8 cellular contexts compared by ENCODE assay signal in genomic region chr16:19520861-19521331, GRCh38. TPM values are rescaled to one million over a fixed set of nuclear protein-coding genes. Genes with fewer than 3 reads are reported as not detected.
A peak's percentile ranks its signal among the peaks of the same experiment; 100 is the strongest.
DNase-seq lines count a peak whose midpoint lies in the region; ATAC-seq and TF ChIP-seq lines count a peak whose summit lies in the region.

No MANE protein-coding gene starts in this region.

- H3K4me3 Mint-ChIP-seq in IgD-negative memory B cell: peak overlapping the region; percentile 96 to 98 (median 98)
- peak overlapping the region; percentile 100 for H3K4me3 Mint-ChIP-seq in activated naive CD8-positive, alpha-beta T cell treated with anti-CD3 and anti-CD28 coated beads, Interleukin-2, amount 10 ng/mL, durations not matched to agents 7 days and 5 days

- H3K4me2 ChIP-seq in DND-41 (ENCODE audit: insufficient read depth, low read length): peak overlapping the region; percentile 93

- POLR2A ChIA-PET in activated naive CD8-positive, alpha-beta T cell treated with anti-CD3 and anti-CD28 coated beads, Interleukin-2, amount 10 ng/mL, durations not matched to agents 7 days and 5 days (lab: Charles Lee): interaction anchor here (1.3 to 2.0 kb wide), 2 partner anchors 15 to 35 kb away, joined by 4 read pairs; partner anchors contain the start of gene VPS35L

- H3K27ac ChIP-seq in DND-41 (ENCODE audit: low read length) (peak overlapping the region; percentile 63), subcutaneous abdominal adipose tissue (ENCODE audit: low read depth, low read length) (peak overlapping the region; percentile 96)

- H3K27me3 Mint-ChIP-seq in IgD-negative memory B cell: no peaks in the 10 kb centered on the region
- H3K27me3 Mint-ChIP-seq in activated naive CD8-positive, alpha-beta T cell treated with anti-CD3 and anti-CD28 coated beads, Interleukin-2, amount 10 ng/mL, durations not matched to agents 7 days and 5 days: no peaks in the 10 kb centered on the region

- H3K9ac ChIP-seq in DND-41 (ENCODE audit: low read depth, low read length): peak overlapping the region; percentile 78
- peak overlapping the region; percentile 84 to 96 (median 92) for H3K9ac ChIP-seq in subcutaneous abdominal adipose tissue (ENCODE audit: low read length in 5 of 5)

- H3K4me3 ChIP-seq in DND-41 (ENCODE audit: low read depth in 1 of 2, low read length in 2 of 2) (peak overlapping the region; percentile 43 to 69), kidney epithelial cell (ENCODE audit: low read depth, low read length) (peak overlapping the region; percentile 90), subcutaneous abdominal adipose tissue (ENCODE audit: low read depth in 1 of 5, low read length in 5 of 5) (peak overlapping the region; percentile 87 to 97 (median 90))

- no peak for ATAC-seq in DND-41 (ENCODE audit: insufficient read depth, low read depth)
- ATAC-seq in activated naive CD8-positive, alpha-beta T cell treated with anti-CD3 and anti-CD28 coated beads, Interleukin-2, amount 10 ng/mL, durations not matched to agents 7 days and 5 days (ENCODE audit: low read depth): no peak

- H3K27me3 ChIP-seq in DND-41 (ENCODE audit: insufficient read depth, low read length, poor library complexity) (no peaks in the 10 kb centered on the region), kidney epithelial cell (ENCODE audit: control insufficient read depth, insufficient read depth, low read length) (no peaks in the 10 kb centered on the region), subcutaneous abdominal adipose tissue (ENCODE audit: control insufficient read depth in 5 of 5, insufficient read depth in 4 of 5, low read length in 5 of 5) (no peaks in the 10 kb centered on the region)

- TF ChIP-seq CTCF in DND-41 (IDR thresholded peaks at IDR 0.05; ENCODE audit: borderline replicate concordance, extremely low read depth, low read length, poor library complexity, severe bottlenecking) (no peak), kidney epithelial cell (IDR thresholded peaks at IDR 0.05; ENCODE audit: insufficient read depth, low read length, poor library complexity, severe bottlenecking) (no peak)

- no peaks in the 10 kb centered on the region for H4K20me1 ChIP-seq in DND-41 (ENCODE audit: insufficient read depth, low read length)

- H3K9me3 ChIP-seq in DND-41 (ENCODE audit: insufficient read depth, low read length, severe bottlenecking) (no peaks in the 10 kb centered on the region), subcutaneous abdominal adipose tissue (ENCODE audit: control insufficient read depth in 5 of 5, low read length in 5 of 5) (no peaks in the 10 kb centered on the region)

- peaks cover 3% of the 10 kb centered on the region for H3K36me3 Mint-ChIP-seq in IgD-negative memory B cell
- H3K36me3 Mint-ChIP-seq in activated naive CD8-positive, alpha-beta T cell treated with anti-CD3 and anti-CD28 coated beads, Interleukin-2, amount 10 ng/mL, durations not matched to agents 7 days and 5 days: peaks cover 8% of the 10 kb centered on the region

- DNase-seq in DND-41 (no peak), kidney epithelial cell (ENCODE audit: low read depth) (no peak), amygdala (lab: John Stamatoyannopoulos, UW) (no peak), AG20443 (ENCODE audit: low spot score) (no peak), middle frontal gyrus (ENCODE audit: extremely low spot score, low spot score) (no peak)
- no peak for DNase-seq in activated naive CD8-positive, alpha-beta T cell treated with anti-CD3 and anti-CD28 coated beads, Interleukin-2, amount 10 ng/mL, durations not matched to agents 7 days and 5 days

- peak overlapping the region; percentile 82 for H2AFZ ChIP-seq in DND-41 (ENCODE audit: low read depth, low read length)

- H3K36me3 ChIP-seq in DND-41 (ENCODE audit: insufficient read depth, low read length): peaks cover 26% of the 10 kb centered on the region
- H3K36me3 ChIP-seq in kidney epithelial cell (ENCODE audit: control insufficient read depth, insufficient read depth, low read length): no peaks in the 10 kb centered on the region
- H3K36me3 ChIP-seq in subcutaneous abdominal adipose tissue (ENCODE audit: control insufficient read depth in 5 of 5, insufficient read depth in 5 of 5, low read length in 5 of 5): peaks cover under 1 to 13% (median 11%) of the 10 kb centered on the region in 5 donors

- H3K4me1 Mint-ChIP-seq in IgD-negative memory B cell: peaks cover 34 to 38% (median 36%) of the 10 kb centered on the region in 3 donors
- H3K4me1 Mint-ChIP-seq in activated naive CD8-positive, alpha-beta T cell treated with anti-CD3 and anti-CD28 coated beads, Interleukin-2, amount 10 ng/mL, durations not matched to agents 7 days and 5 days: peaks cover 40% of the 10 kb centered on the region

- H3K79me2 ChIP-seq in DND-41 (ENCODE audit: insufficient read depth, low read length): peaks cover 67% of the 10 kb centered on the region

- peak overlapping the region; percentile 79 to 91 (median 85) for H3K27ac Mint-ChIP-seq in IgD-negative memory B cell
- peak overlapping the region; percentile 98 for H3K27ac Mint-ChIP-seq in activated naive CD8-positive, alpha-beta T cell treated with anti-CD3 and anti-CD28 coated beads, Interleukin-2, amount 10 ng/mL, durations not matched to agents 7 days and 5 days

- H3K4me1 ChIP-seq in DND-41 (ENCODE audit: insufficient read depth, low read length): peaks cover 64% of the 10 kb centered on the region
- H3K4me1 ChIP-seq in subcutaneous abdominal adipose tissue (ENCODE audit: control insufficient read depth in 5 of 5, insufficient read depth in 5 of 5, low read length in 5 of 5): peaks cover 0 to 60% (median 45%) of the 10 kb centered on the region in 5 donors

- H3K9me3 Mint-ChIP-seq in IgD-negative memory B cell: no peaks in the 10 kb centered on the region
- H3K9me3 Mint-ChIP-seq in activated naive CD8-positive, alpha-beta T cell treated with anti-CD3 and anti-CD28 coated beads, Interleukin-2, amount 10 ng/mL, durations not matched to agents 7 days and 5 days: no peaks in the 10 kb centered on the region

RNA-seq across cellular contexts. Expression of gene GDE1, which starts 1.0 kb away (rescaled TPM):
- polyA plus RNA-seq in IgD-negative memory B cell: 28.4 TPM
- 10 to 100 TPM; 22.0 to 22.6 TPM for total RNA-seq in activated naive CD8-positive, alpha-beta T cell treated with anti-CD3 and anti-CD28 coated beads, Interleukin-2, amount 10 ng/mL, durations not matched to agents 7 days and 5 days
- 81.5 and 81.9 TPM in 2 replicates for total RNA-seq in kidney epithelial cell

RNA-seq across cellular contexts. Expression of gene CCP110, which starts 2.8 kb away (rescaled TPM):
- polyA plus RNA-seq in IgD-negative memory B cell: 6.1 TPM
- total RNA-seq in activated naive CD8-positive, alpha-beta T cell treated with anti-CD3 and anti-CD28 coated beads, Interleukin-2, amount 10 ng/mL, durations not matched to agents 7 days and 5 days: 10 to 100 TPM; 35.2 to 38.1 TPM
- 6.6 and 7.4 TPM in 2 replicates for total RNA-seq in kidney epithelial cell

RNA-seq across cellular contexts. Expression of gene VPS35L, which starts 34.6 kb away (rescaled TPM):
- polyA plus RNA-seq in IgD-negative memory B cell: 38.2 TPM
- 10 to 100 TPM; 50.2 to 55.6 TPM for total RNA-seq in activated naive CD8-positive, alpha-beta T cell treated with anti-CD3 and anti-CD28 coated beads, Interleukin-2, amount 10 ng/mL, durations not matched to agents 7 days and 5 days
- 62.8 and 66.5 TPM in 2 replicates for total RNA-seq in kidney epithelial cell
